Comparison of ENCODE assay signal across 1 cellular context in the genomic region with DNA sequence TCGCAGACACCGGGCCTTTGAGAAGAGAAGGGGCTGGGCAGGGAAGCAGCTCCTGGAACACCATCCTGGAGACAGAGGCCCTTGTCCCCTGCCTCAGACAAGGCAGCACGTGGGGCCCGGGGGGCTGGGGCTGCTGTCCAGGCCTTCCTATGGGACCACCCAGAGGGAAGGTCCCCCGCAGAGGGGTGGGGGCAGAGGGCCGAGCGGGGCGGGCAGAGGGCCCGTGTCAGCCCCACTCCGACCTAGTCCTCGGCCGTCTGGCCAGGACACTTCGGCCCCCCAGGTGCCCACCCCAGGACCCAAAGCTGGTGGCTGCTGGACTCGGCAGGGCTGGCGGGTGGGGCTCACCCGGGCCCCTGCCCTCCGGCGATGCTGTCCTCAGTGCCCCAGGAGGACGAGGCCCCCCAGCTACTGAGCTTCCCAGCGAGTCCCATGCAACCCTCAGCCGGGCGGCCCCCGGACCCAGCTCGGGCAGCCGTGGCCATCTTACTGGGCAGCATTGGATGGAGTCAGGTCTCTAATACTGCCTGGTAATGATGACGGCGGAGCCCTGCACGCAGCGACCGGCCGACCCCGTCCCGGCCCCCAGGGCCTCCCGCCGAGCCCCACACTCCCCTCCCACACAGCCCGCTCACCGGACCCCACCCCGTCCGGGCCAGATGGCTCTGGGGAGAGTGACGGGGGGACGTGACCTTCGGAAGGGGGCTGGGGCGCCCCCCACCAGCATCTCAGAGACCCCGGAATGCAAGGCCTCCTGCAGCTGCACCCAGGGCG.
TF ChIP-seq lines count a peak whose summit lies in the region.

No MANE protein-coding gene starts in this region.

TF ChIP-seq in K562, 482 proteins besides CTCF, POLR2A, EP300 and RAD21:
- no peak for TF ChIP-seq ZNF551 (CRISPR knock-in tag; IDR thresholded peaks at IDR 0.05)
- no peak for TF ChIP-seq ZBTB17 (CRISPR knock-in tag; IDR thresholded peaks at IDR 0.05)
- TF ChIP-seq, protein P1, sequence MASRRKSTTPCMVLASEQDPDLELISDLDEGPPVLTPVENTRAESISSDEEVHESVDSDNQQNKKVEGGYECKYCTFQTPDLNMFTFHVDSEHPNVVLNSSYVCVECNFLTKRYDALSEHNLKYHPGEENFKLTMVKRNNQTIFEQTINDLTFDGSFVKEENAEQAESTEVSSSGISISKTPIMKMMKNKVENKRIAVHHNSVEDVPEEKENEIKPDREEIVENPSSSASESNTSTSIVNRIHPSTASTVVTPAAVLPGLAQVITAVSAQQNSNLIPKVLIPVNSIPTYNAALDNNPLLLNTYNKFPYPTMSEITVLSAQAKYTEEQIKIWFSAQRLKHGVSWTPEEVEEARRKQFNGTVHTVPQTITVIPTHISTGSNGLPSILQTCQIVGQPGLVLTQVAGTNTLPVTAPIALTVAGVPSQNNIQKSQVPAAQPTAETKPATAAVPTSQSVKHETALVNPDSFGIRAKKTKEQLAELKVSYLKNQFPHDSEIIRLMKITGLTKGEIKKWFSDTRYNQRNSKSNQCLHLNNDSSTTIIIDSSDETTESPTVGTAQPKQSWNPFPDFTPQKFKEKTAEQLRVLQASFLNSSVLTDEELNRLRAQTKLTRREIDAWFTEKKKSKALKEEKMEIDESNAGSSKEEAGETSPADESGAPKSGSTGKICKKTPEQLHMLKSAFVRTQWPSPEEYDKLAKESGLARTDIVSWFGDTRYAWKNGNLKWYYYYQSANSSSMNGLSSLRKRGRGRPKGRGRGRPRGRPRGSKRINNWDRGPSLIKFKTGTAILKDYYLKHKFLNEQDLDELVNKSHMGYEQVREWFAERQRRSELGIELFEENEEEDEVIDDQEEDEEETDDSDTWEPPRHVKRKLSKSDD (conservative IDR thresholded peaks at IDR 0.05; ENCODE audit: low read length) = no peak
- no peak for TF ChIP-seq HLTF (IDR thresholded peaks at IDR 0.05)
- no peak for TF ChIP-seq BRCA1 (IDR thresholded peaks at IDR 0.05)
- TF ChIP-seq BRCA1 (CRISPR knock-in tag; IDR thresholded peaks at IDR 0.05) = no peak
- TF ChIP-seq HCFC1 (IDR thresholded peaks at IDR 0.05; ENCODE audit: low read depth, low read length) = no peak
- no peak for TF ChIP-seq ZEB2 (IDR thresholded peaks at IDR 0.05)
- TF ChIP-seq, protein P2, sequence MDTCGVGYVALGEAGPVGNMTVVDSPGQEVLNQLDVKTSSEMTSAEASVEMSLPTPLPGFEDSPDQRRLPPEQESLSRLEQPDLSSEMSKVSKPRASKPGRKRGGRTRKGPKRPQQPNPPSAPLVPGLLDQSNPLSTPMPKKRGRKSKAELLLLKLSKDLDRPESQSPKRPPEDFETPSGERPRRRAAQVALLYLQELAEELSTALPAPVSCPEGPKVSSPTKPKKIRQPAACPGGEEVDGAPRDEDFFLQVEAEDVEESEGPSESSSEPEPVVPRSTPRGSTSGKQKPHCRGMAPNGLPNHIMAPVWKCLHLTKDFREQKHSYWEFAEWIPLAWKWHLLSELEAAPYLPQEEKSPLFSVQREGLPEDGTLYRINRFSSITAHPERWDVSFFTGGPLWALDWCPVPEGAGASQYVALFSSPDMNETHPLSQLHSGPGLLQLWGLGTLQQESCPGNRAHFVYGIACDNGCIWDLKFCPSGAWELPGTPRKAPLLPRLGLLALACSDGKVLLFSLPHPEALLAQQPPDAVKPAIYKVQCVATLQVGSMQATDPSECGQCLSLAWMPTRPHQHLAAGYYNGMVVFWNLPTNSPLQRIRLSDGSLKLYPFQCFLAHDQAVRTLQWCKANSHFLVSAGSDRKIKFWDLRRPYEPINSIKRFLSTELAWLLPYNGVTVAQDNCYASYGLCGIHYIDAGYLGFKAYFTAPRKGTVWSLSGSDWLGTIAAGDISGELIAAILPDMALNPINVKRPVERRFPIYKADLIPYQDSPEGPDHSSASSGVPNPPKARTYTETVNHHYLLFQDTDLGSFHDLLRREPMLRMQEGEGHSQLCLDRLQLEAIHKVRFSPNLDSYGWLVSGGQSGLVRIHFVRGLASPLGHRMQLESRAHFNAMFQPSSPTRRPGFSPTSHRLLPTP (IDR thresholded peaks at IDR 0.05; ENCODE audit: borderline replicate concordance, extremely low read depth, insufficient read length) = no peak
- peak; percentile 29; the same call in 1 of the 2 replicates for TF ChIP-seq ZBTB7A (IDR thresholded peaks at IDR 0.05; ENCODE audit: borderline replicate concordance, control insufficient read depth, low read depth, low read length)
- TF ChIP-seq, protein P3, sequence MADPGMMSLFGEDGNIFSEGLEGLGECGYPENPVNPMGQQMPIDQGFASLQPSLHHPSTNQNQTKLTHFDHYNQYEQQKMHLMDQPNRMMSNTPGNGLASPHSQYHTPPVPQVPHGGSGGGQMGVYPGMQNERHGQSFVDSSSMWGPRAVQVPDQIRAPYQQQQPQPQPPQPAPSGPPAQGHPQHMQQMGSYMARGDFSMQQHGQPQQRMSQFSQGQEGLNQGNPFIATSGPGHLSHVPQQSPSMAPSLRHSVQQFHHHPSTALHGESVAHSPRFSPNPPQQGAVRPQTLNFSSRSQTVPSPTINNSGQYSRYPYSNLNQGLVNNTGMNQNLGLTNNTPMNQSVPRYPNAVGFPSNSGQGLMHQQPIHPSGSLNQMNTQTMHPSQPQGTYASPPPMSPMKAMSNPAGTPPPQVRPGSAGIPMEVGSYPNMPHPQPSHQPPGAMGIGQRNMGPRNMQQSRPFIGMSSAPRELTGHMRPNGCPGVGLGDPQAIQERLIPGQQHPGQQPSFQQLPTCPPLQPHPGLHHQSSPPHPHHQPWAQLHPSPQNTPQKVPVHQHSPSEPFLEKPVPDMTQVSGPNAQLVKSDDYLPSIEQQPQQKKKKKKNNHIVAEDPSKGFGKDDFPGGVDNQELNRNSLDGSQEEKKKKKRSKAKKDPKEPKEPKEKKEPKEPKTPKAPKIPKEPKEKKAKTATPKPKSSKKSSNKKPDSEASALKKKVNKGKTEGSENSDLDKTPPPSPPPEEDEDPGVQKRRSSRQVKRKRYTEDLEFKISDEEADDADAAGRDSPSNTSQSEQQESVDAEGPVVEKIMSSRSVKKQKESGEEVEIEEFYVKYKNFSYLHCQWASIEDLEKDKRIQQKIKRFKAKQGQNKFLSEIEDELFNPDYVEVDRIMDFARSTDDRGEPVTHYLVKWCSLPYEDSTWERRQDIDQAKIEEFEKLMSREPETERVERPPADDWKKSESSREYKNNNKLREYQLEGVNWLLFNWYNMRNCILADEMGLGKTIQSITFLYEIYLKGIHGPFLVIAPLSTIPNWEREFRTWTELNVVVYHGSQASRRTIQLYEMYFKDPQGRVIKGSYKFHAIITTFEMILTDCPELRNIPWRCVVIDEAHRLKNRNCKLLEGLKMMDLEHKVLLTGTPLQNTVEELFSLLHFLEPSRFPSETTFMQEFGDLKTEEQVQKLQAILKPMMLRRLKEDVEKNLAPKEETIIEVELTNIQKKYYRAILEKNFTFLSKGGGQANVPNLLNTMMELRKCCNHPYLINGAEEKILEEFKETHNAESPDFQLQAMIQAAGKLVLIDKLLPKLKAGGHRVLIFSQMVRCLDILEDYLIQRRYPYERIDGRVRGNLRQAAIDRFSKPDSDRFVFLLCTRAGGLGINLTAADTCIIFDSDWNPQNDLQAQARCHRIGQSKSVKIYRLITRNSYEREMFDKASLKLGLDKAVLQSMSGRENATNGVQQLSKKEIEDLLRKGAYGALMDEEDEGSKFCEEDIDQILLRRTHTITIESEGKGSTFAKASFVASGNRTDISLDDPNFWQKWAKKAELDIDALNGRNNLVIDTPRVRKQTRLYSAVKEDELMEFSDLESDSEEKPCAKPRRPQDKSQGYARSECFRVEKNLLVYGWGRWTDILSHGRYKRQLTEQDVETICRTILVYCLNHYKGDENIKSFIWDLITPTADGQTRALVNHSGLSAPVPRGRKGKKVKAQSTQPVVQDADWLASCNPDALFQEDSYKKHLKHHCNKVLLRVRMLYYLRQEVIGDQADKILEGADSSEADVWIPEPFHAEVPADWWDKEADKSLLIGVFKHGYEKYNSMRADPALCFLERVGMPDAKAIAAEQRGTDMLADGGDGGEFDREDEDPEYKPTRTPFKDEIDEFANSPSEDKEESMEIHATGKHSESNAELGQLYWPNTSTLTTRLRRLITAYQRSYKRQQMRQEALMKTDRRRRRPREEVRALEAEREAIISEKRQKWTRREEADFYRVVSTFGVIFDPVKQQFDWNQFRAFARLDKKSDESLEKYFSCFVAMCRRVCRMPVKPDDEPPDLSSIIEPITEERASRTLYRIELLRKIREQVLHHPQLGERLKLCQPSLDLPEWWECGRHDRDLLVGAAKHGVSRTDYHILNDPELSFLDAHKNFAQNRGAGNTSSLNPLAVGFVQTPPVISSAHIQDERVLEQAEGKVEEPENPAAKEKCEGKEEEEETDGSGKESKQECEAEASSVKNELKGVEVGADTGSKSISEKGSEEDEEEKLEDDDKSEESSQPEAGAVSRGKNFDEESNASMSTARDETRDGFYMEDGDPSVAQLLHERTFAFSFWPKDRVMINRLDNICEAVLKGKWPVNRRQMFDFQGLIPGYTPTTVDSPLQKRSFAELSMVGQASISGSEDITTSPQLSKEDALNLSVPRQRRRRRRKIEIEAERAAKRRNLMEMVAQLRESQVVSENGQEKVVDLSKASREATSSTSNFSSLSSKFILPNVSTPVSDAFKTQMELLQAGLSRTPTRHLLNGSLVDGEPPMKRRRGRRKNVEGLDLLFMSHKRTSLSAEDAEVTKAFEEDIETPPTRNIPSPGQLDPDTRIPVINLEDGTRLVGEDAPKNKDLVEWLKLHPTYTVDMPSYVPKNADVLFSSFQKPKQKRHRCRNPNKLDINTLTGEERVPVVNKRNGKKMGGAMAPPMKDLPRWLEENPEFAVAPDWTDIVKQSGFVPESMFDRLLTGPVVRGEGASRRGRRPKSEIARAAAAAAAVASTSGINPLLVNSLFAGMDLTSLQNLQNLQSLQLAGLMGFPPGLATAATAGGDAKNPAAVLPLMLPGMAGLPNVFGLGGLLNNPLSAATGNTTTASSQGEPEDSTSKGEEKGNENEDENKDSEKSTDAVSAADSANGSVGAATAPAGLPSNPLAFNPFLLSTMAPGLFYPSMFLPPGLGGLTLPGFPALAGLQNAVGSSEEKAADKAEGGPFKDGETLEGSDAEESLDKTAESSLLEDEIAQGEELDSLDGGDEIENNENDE (IDR thresholded peaks at IDR 0.05; ENCODE audit: low read depth, low read length) = no peak
- peak; percentile 26 for TF ChIP-seq PCBP1 (IDR thresholded peaks at IDR 0.05; ENCODE audit: low read depth, low read length, poor library complexity, severe bottlenecking)
- no peak for TF ChIP-seq OTX1 (CRISPR knock-in tag; IDR thresholded peaks at IDR 0.05)
